In genomic region chr11:10328314-10329090, GRCh38 we compare ENCODE assay signal across 8 cellular contexts. TPM values are rescaled to one million over a fixed set of nuclear protein-coding genes. Genes with fewer than 3 reads are reported as not detected.
DNase-seq lines count a peak whose midpoint lies in the region; ATAC-seq, FAIRE-seq and TF ChIP-seq lines count a peak whose summit lies in the region.

No MANE protein-coding gene starts in this region.

- no peaks in the 10 kb centered on the region for H3K9me3 ChIP-seq in kidney (ENCODE audit: control insufficient read depth in 1 of 2, low read length in 2 of 2)
- no peaks in the 10 kb centered on the region for H3K9me3 ChIP-seq in thoracic aorta

- H3K27me3 ChIP-seq in thoracic aorta (replicated peaks; ENCODE audit: insufficient read depth) = no peaks in the 10 kb centered on the region

- FAIRE-seq in kidney (lab: Jason Lieb, UNC) = no peak

- H3K27ac ChIP-seq in kidney (ENCODE audit: low read depth in 2 of 2, low read length in 2 of 2) (peak overlapping the region; percentile 58 to 75), thoracic aorta (peak overlapping the region; percentile 13 to 71)

- ATAC-seq in thoracic aorta (ENCODE audit: insufficient number of reproducible peaks, low FRiP score, low read depth) = peak; percentile 13
- ATAC-seq in GM19035 (IDR thresholded peaks at IDR 0.05; ENCODE audit: unreplicated experiment) = no peak

- intact Hi-C loops in kidney (cut with DNase I) = no loop called here

- no peaks in the 10 kb centered on the region for H3K36me3 ChIP-seq in kidney (ENCODE audit: control insufficient read depth in 1 of 2, insufficient read depth in 2 of 2, low read length in 2 of 2)
- no peaks in the 10 kb centered on the region for H3K36me3 ChIP-seq in thoracic aorta

- TF ChIP-seq CTCF in astrocyte of the spinal cord (IDR thresholded peaks at IDR 0.05; ENCODE audit: low read depth, low read length) (no peak), kidney (IDR thresholded peaks at IDR 0.05; ENCODE audit: borderline replicate concordance, extremely low read depth, insufficient read depth) (no peak), thoracic aorta (IDR thresholded peaks at IDR 0.05) (no peak)

- H3K4me1 ChIP-seq in kidney (ENCODE audit: control insufficient read depth in 1 of 2, insufficient read depth in 1 of 2, low read depth in 1 of 2, low read length in 2 of 2) = peaks cover 21 to 29% of the 10 kb centered on the region in 2 donors
- peaks cover 44 to 57% of the 10 kb centered on the region in 2 donors for H3K4me1 ChIP-seq in thoracic aorta (ENCODE audit: control insufficient read depth in 1 of 2, low read depth in 2 of 2)

- H3K9ac ChIP-seq in kidney (ENCODE audit: low read length in 2 of 2) = no peak overlapping the region

- DNase-seq in Kasumi-1 (lab: John Stamatoyannopoulos, UW) (peak; percentile 58 to 67), astrocyte of the spinal cord (ENCODE audit: low read depth, low spot score) (peak; percentile 87), kidney (no peak), thoracic aorta (ENCODE audit: low spot score) (no peak), iPS-NIHi7 (ENCODE audit: extremely low spot score) (no peak), mucosa of gallbladder (ENCODE audit: low spot score) (no peak), mesenteric fat pad (ENCODE audit: low spot score) (no peak)

- H3K4me3 ChIP-seq in astrocyte of the spinal cord (ENCODE audit: low read depth, low read length) (no peak overlapping the region), kidney (ENCODE audit: low read length in 2 of 2) (no peak overlapping the region), thoracic aorta (no peak overlapping the region)

- in situ Hi-C loops in astrocyte of the spinal cord (cut with HindIII; ENCODE audit: low sequenced_read_pairs) = no loop called here

RNA-seq across cellular contexts. Expression of gene ADM, which starts 23.6 kb away (rescaled TPM):
- 14.4 TPM for total RNA-seq in kidney
- polyA plus RNA-seq in kidney (ENCODE audit: insufficient read depth, low read depth, low replicate concordance) = 80.9 TPM
- 100 to 1,000 TPM in 1 of 2 donors, 10 to 100 TPM in 1; 50.0 to 193 TPM for total RNA-seq in thoracic aorta
- total RNA-seq in mucosa of gallbladder = 27.2 TPM
- 663 TPM for total RNA-seq in mesenteric fat pad

RNA-seq across cellular contexts. Expression of gene SBF2, which starts 34.5 kb away (rescaled TPM):
- total RNA-seq in kidney (55.4 TPM), thoracic aorta (10 to 100 TPM; 53.8 to 60.8 TPM), mucosa of gallbladder (53.1 TPM), mesenteric fat pad (99.7 TPM)
- 13.1 TPM for polyA plus RNA-seq in kidney (ENCODE audit: insufficient read depth, low read depth, low replicate concordance)

Comparison
In these comparisons a context has a peak if more than half of its experiments do, and no peak if none do; other contexts are left out.
1. DNase-seq: peak in Kasumi-1 (2 of 2) and astrocyte of the spinal cord (single experiment); none in kidney (single experiment), thoracic aorta (single experiment), iPS-NIHi7 (single experiment), mucosa of gallbladder (single experiment) and mesenteric fat pad (single experiment).